In genomic region chr9:69809304-69809863, GRCh38 we compare ENCODE assay signal across 9 cellular contexts. TPM values are rescaled to one million over a fixed set of nuclear protein-coding genes. Genes with fewer than 3 reads are reported as not detected.
DNase-seq lines count a peak whose midpoint lies in the region; ATAC-seq, FAIRE-seq and TF ChIP-seq lines count a peak whose summit lies in the region.
"Had no signal": no experiment of that assay in that cellular context is flagged by ENCODE, and none has a peak within 500 bp of the region (broad histone marks: within the 10 kb centered on the region; RNA-seq: fewer than 3 reads in every experiment).

No MANE protein-coding gene starts in this region.

- H3K27me3 ChIP-seq in aorta (ENCODE audit: control insufficient read depth in 1 of 2, insufficient read depth in 2 of 2, low read length in 1 of 2), result no peaks in the 10 kb centered on the region

- TF ChIP-seq CTCF in C4-2B (conservative IDR thresholded peaks at IDR 0.05) (peak; percentile 37), WI38 (IDR thresholded peaks at IDR 0.05; ENCODE audit: low read depth, low read length) (peak; percentile 23; the same call in 1 of the 2 replicates)

- intact Hi-C loops in aorta (cut with DNase I), result no loop called here

- peaks cover 0 to 2% of the 10 kb centered on the region in 2 donors for H3K4me1 ChIP-seq in aorta (ENCODE audit: control insufficient read depth in 1 of 2, insufficient read depth in 2 of 2, low read length in 2 of 2)
- H3K4me1 ChIP-seq: psoas muscle had no signal

- H3K27ac ChIP-seq in C4-2B (no peak overlapping the region), aorta (ENCODE audit: low read depth in 1 of 2, low read length in 2 of 2) (no peak overlapping the region)
- H3K27ac ChIP-seq: psoas muscle had no signal

- FAIRE-seq in H54 (lab: Jason Lieb, UNC), result peak; percentile 55

- DNase-seq in H54 (ENCODE audit: insufficient read length, low spot score), result peak; percentile 31
- DNase-seq in germinal center (ENCODE audit: low spot score), result peak; percentile 20
- DNase-seq in NCI-H2107 treated with DMSO at 0.1 percent for 48 hours (lab: John Stamatoyannopoulos, UW; ENCODE audit: unreplicated experiment), result no peak
- no peak for DNase-seq in aorta
- DNase-seq in nucleus accumbens (lab: John Stamatoyannopoulos, UW), result no peak
- DNase-seq in medulla oblongata (ENCODE audit: extremely low spot score), result no peak
- DNase-seq: psoas muscle had no signal

- WGBS in aorta, 2 donors, result 76 to 81% methylated on average over 8 of the region's 8 CpGs

- no peak for ATAC-seq in aorta (ENCODE audit: low FRiP score)
- ATAC-seq: psoas muscle had no signal

- H3K4me3 ChIP-seq in WI38 (ENCODE audit: low read depth, low read length), result no peak overlapping the region
- H3K4me3 ChIP-seq in aorta (ENCODE audit: low read length in 2 of 2), result no peak overlapping the region
- H3K4me3 ChIP-seq: psoas muscle had no signal

- TF ChIP-seq POLR2A in H54 (IDR thresholded peaks at IDR 0.05; ENCODE audit: low read depth, low read length), result no peak

- no peaks in the 10 kb centered on the region for H3K9me3 ChIP-seq in aorta (ENCODE audit: control insufficient read depth, low read length)
- H3K9me3 ChIP-seq: psoas muscle had no signal

- no peaks in the 10 kb centered on the region for H3K36me3 ChIP-seq in aorta (ENCODE audit: control insufficient read depth in 1 of 2, insufficient read depth in 2 of 2, low read length in 1 of 2)

RNA-seq across cellular contexts. Expression of gene CFAP95, which starts 11.2 kb away (rescaled TPM):
- total RNA-seq in aorta, result not detected
- not detected for polyA plus RNA-seq in aorta

RNA-seq across cellular contexts. Expression of gene PTAR1, which starts 49.6 kb away (rescaled TPM):
- total RNA-seq in aorta, result 10 to 100 TPM; 52.2 to 54.4 TPM
- 10 to 100 TPM in 1 of 2 donors, 1 to 10 TPM in 1; 9.0 to 10.5 TPM for polyA plus RNA-seq in aorta

Comparison
In these comparisons a context has a peak if more than half of its experiments do, and no peak if none do; other contexts are left out.
1. DNase-seq: peak in H54 (single experiment) and germinal center (single experiment); none in NCI-H2107 treated with DMSO at 0.1 percent for 48 hours (single experiment), aorta (0 of 2), nucleus accumbens (0 of 56) and medulla oblongata (single experiment).